13 cellular contexts compared by ENCODE assay signal in genomic region chr14:77307099-77307496, GRCh38. TPM values are rescaled to one million over a fixed set of nuclear protein-coding genes. Genes with fewer than 3 reads are reported as not detected.
A peak's percentile ranks its signal among the peaks of the same experiment; 100 is the strongest.
DNase-seq lines count a peak whose midpoint lies in the region; ATAC-seq and TF ChIP-seq lines count a peak whose summit lies in the region.
"Had no signal": no experiment of that assay in that cellular context is flagged by ENCODE, and none has a peak within 500 bp of the region (broad histone marks: within the 10 kb centered on the region; RNA-seq: fewer than 3 reads in every experiment).

No MANE protein-coding gene starts in this region.

- TF ChIP-seq CTCF in type B pancreatic cell (conservative IDR thresholded peaks at IDR 0.05), result no peak

- no peak overlapping the region for H3K27ac Mint-ChIP-seq in activated naive CD8-positive, alpha-beta T cell treated with anti-CD3 and anti-CD28 coated beads, Interleukin-2, amount 50 U/mL, for 24 hours
- H3K27ac Mint-ChIP-seq in activated naive CD8-positive, alpha-beta T cell treated with anti-CD3 and anti-CD28 coated beads for 36 hours, result no peak overlapping the region
- H3K27ac Mint-ChIP-seq in type B pancreatic cell, result peak overlapping the region; percentile 23

- no peaks in the 10 kb centered on the region for H3K9me3 Mint-ChIP-seq in activated naive CD8-positive, alpha-beta T cell treated with anti-CD3 and anti-CD28 coated beads, Interleukin-2, amount 50 U/mL, for 24 hours
- no peaks in the 10 kb centered on the region for H3K9me3 Mint-ChIP-seq in activated naive CD8-positive, alpha-beta T cell treated with anti-CD3 and anti-CD28 coated beads for 36 hours
- no peaks in the 10 kb centered on the region for H3K9me3 Mint-ChIP-seq in type B pancreatic cell

- no peaks in the 10 kb centered on the region for H3K27me3 Mint-ChIP-seq in activated naive CD8-positive, alpha-beta T cell treated with anti-CD3 and anti-CD28 coated beads, Interleukin-2, amount 50 U/mL, for 24 hours
- H3K27me3 Mint-ChIP-seq in activated naive CD8-positive, alpha-beta T cell treated with anti-CD3 and anti-CD28 coated beads for 36 hours, result no peaks in the 10 kb centered on the region
- H3K27me3 Mint-ChIP-seq in type B pancreatic cell, result no peaks in the 10 kb centered on the region

- DNase-seq in activated naive CD8-positive, alpha-beta T cell treated with anti-CD3 and anti-CD28 coated beads, Interleukin-2, amount 50 U/mL, for 24 hours, result no peak
- DNase-seq in activated naive CD8-positive, alpha-beta T cell treated with anti-CD3 and anti-CD28 coated beads for 36 hours, result no peak
- peak; percentile 24 for DNase-seq in dermis blood vessel endothelial cell
- peak; percentile 74 for DNase-seq in myocyte (ENCODE audit: low read depth)
- no peak for DNase-seq in type B pancreatic cell (ENCODE audit: extremely low spot score, unreplicated experiment)
- no peak for DNase-seq in HT-29 (ENCODE audit: low spot score)
- no peak for DNase-seq in SIG-M5 treated with dmso at 0.1 percent for 504 hours (lab: John Stamatoyannopoulos, UW; ENCODE audit: unreplicated experiment)
- DNase-seq: KG1; NCI-H774; stimulated activated CD4-positive, alpha-beta T cell treated with anti-CD3 and anti-CD28 coated beads, Interleukin-2, amount 100 ng/mL, for 24 hours had no signal

- no peak overlapping the region for H3K4me3 Mint-ChIP-seq in activated naive CD8-positive, alpha-beta T cell treated with anti-CD3 and anti-CD28 coated beads, Interleukin-2, amount 50 U/mL, for 24 hours
- H3K4me3 Mint-ChIP-seq in activated naive CD8-positive, alpha-beta T cell treated with anti-CD3 and anti-CD28 coated beads for 36 hours, result no peak overlapping the region
- peak overlapping the region; percentile 46 for H3K4me3 Mint-ChIP-seq in type B pancreatic cell

- H3K4me1 Mint-ChIP-seq in activated naive CD8-positive, alpha-beta T cell treated with anti-CD3 and anti-CD28 coated beads, Interleukin-2, amount 50 U/mL, for 24 hours, result peaks cover 32% of the 10 kb centered on the region
- H3K4me1 Mint-ChIP-seq in activated naive CD8-positive, alpha-beta T cell treated with anti-CD3 and anti-CD28 coated beads for 36 hours, result peaks cover 9% of the 10 kb centered on the region
- H3K4me1 Mint-ChIP-seq in type B pancreatic cell (ENCODE audit: unreplicated experiment), result peaks cover 21% of the 10 kb centered on the region

- peaks cover 6% of the 10 kb centered on the region for H3K36me3 Mint-ChIP-seq in activated naive CD8-positive, alpha-beta T cell treated with anti-CD3 and anti-CD28 coated beads, Interleukin-2, amount 50 U/mL, for 24 hours (ENCODE audit: low read depth)
- peaks cover 4% of the 10 kb centered on the region for H3K36me3 Mint-ChIP-seq in activated naive CD8-positive, alpha-beta T cell treated with anti-CD3 and anti-CD28 coated beads for 36 hours
- peaks cover 22% of the 10 kb centered on the region for H3K36me3 Mint-ChIP-seq in type B pancreatic cell

- ATAC-seq in activated naive CD8-positive, alpha-beta T cell treated with anti-CD3 and anti-CD28 coated beads, Interleukin-2, amount 50 U/mL, for 24 hours, result peak; percentile 31
- no peak for ATAC-seq in HG02588 (IDR thresholded peaks at IDR 0.05; ENCODE audit: unreplicated experiment)

RNA-seq across cellular contexts. Expression of gene POMT2, which starts 13.6 kb away (rescaled TPM):
- total RNA-seq in activated naive CD8-positive, alpha-beta T cell treated with anti-CD3 and anti-CD28 coated beads for 36 hours, result 10 to 100 TPM; 14.2 to 18.1 TPM
- total RNA-seq in dermis blood vessel endothelial cell (8.5 and 14.7 TPM in 2 replicates), myocyte (15.9 and 17.6 TPM in 2 replicates), type B pancreatic cell (ENCODE audit: low replicate concordance) (45.4 and 51.5 TPM in 2 replicates)
- 29.4 TPM for polyA plus RNA-seq in myocyte (2012)
- 17.9 and 34.2 TPM in 2 replicates for total RNA-seq in HT-29 (2014; rRNA removed; shearing (Covaris generic))

RNA-seq across cellular contexts. Expression of gene GSTZ1, which starts 13.7 kb away (rescaled TPM):
- 10 to 100 TPM; 20.2 to 22.3 TPM for total RNA-seq in activated naive CD8-positive, alpha-beta T cell treated with anti-CD3 and anti-CD28 coated beads for 36 hours
- 31.3 and 34.2 TPM in 2 replicates for total RNA-seq in dermis blood vessel endothelial cell
- total RNA-seq in myocyte, result 35.1 and 40.1 TPM in 2 replicates
- polyA plus RNA-seq in myocyte (2012), result 22.0 TPM
- total RNA-seq in type B pancreatic cell (ENCODE audit: low replicate concordance), result 16.0 and 18.9 TPM in 2 replicates
- total RNA-seq in HT-29 (2014; rRNA removed; shearing (Covaris generic)), result 20.4 and 25.6 TPM in 2 replicates

RNA-seq across cellular contexts. Expression of gene NGB, which starts 36.1 kb away (rescaled TPM):
- total RNA-seq in activated naive CD8-positive, alpha-beta T cell treated with anti-CD3 and anti-CD28 coated beads for 36 hours, result not detected
- 0.05 TPM in 1 of 2 replicates, not detected in the other for total RNA-seq in dermis blood vessel endothelial cell
- total RNA-seq in myocyte, result not detected in 2 replicates
- not detected for polyA plus RNA-seq in myocyte (2012)
- total RNA-seq in type B pancreatic cell (ENCODE audit: low replicate concordance), result not detected in 2 replicates
- not detected in 2 replicates for total RNA-seq in HT-29 (2014; rRNA removed; shearing (Covaris generic))
- total RNA-seq: lung, urinary bladder had no signal
- polyA plus RNA-seq: lung, urinary bladder had no signal

Comparison
In these comparisons a context has a peak if more than half of its experiments do, and no peak if none do; other contexts are left out.
1. DNase-seq: peak in dermis blood vessel endothelial cell (single experiment) and myocyte (single experiment); none in activated naive CD8-positive, alpha-beta T cell treated with anti-CD3 and anti-CD28 coated beads, Interleukin-2, amount 50 U/mL, for 24 hours (single experiment), activated naive CD8-positive, alpha-beta T cell treated with anti-CD3 and anti-CD28 coated beads for 36 hours (single experiment), type B pancreatic cell (single experiment), HT-29 (single experiment) and SIG-M5 treated with dmso at 0.1 percent for 504 hours (single experiment).